ENCODE assay signal across 1 cellular context in the genomic region with DNA sequence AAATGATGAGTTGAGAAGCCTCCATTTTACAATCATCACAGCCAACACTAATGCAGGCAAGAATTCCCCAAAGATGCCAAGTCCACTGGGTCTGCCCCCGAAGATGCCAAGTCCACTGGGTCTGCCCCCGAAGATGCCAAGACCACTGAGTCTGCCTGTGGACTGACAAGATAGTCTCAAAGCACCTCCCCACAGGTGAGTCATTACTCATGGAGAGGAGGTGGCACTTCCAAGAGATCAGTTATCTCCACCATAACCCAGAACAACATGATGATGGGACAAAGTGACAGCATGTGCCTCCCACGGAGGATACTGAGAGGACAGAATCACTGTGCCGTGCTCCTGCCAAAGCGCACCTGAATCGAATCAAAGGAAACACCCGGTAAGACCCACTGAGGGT.
TF ChIP-seq lines count a peak whose summit lies in the region.

No MANE protein-coding gene starts in this region.

TF ChIP-seq in GM12878, 131 proteins besides CTCF, POLR2A, EP300 and RAD21:
- TF ChIP-seq, protein P1, sequence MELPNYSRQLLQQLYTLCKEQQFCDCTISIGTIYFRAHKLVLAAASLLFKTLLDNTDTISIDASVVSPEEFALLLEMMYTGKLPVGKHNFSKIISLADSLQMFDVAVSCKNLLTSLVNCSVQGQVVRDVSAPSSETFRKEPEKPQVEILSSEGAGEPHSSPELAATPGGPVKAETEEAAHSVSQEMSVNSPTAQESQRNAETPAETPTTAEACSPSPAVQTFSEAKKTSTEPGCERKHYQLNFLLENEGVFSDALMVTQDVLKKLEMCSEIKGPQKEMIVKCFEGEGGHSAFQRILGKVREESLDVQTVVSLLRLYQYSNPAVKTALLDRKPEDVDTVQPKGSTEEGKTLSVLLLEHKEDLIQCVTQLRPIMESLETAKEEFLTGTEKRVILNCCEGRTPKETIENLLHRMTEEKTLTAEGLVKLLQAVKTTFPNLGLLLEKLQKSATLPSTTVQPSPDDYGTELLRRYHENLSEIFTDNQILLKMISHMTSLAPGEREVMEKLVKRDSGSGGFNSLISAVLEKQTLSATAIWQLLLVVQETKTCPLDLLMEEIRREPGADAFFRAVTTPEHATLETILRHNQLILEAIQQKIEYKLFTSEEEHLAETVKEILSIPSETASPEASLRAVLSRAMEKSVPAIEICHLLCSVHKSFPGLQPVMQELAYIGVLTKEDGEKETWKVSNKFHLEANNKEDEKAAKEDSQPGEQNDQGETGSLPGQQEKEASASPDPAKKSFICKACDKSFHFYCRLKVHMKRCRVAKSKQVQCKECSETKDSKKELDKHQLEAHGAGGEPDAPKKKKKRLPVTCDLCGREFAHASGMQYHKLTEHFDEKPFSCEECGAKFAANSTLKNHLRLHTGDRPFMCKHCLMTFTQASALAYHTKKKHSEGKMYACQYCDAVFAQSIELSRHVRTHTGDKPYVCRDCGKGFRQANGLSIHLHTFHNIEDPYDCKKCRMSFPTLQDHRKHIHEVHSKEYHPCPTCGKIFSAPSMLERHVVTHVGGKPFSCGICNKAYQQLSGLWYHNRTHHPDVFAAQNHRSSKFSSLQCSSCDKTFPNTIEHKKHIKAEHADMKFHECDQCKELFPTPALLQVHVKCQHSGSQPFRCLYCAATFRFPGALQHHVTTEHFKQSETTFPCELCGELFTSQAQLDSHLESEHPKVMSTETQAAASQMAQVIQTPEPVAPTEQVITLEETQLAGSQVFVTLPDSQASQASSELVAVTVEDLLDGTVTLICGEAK (IDR thresholded peaks at IDR 0.05; ENCODE audit: borderline replicate concordance) = no peak
- TF ChIP-seq ESRRA (IDR thresholded peaks at IDR 0.05; ENCODE audit: low read length) (no peak), SIX5 (IDR thresholded peaks at IDR 0.05; ENCODE audit: low read depth, low read length, severe bottlenecking) (no peak), CREM (IDR thresholded peaks at IDR 0.05; ENCODE audit: low read depth) (no peak), KAT2A (conservative IDR thresholded peaks at IDR 0.05; ENCODE audit: control insufficient read depth, low read depth, low read length) (no peak), EED (IDR thresholded peaks at IDR 0.05; ENCODE audit: low read depth) (no peak), KDM1A (IDR thresholded peaks at IDR 0.05; ENCODE audit: borderline replicate concordance) (no peak), NFXL1 (IDR thresholded peaks at IDR 0.05; ENCODE audit: borderline replicate concordance) (no peak), FOXM1 (IDR thresholded peaks at IDR 0.05; ENCODE audit: low read depth, low read length) (no peak), POLR2AphosphoS2 (IDR thresholded peaks at IDR 0.05; ENCODE audit: low read depth, low read length) (no peak), ZSCAN29 (IDR thresholded peaks at IDR 0.05) (no peak), CHD4 (IDR thresholded peaks at IDR 0.05) (no peak), MEF2A (IDR thresholded peaks at IDR 0.05; ENCODE audit: insufficient read depth, low read depth, low read length) (no peak), RAD51 (IDR thresholded peaks at IDR 0.05) (no peak), LARP7 (IDR thresholded peaks at IDR 0.05) (no peak), SIN3A (IDR thresholded peaks at IDR 0.05; ENCODE audit: low read depth, low read length) (no peak)
- TF ChIP-seq, protein P2, sequence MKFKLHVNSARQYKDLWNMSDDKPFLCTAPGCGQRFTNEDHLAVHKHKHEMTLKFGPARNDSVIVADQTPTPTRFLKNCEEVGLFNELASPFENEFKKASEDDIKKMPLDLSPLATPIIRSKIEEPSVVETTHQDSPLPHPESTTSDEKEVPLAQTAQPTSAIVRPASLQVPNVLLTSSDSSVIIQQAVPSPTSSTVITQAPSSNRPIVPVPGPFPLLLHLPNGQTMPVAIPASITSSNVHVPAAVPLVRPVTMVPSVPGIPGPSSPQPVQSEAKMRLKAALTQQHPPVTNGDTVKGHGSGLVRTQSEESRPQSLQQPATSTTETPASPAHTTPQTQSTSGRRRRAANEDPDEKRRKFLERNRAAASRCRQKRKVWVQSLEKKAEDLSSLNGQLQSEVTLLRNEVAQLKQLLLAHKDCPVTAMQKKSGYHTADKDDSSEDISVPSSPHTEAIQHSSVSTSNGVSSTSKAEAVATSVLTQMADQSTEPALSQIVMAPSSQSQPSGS (IDR thresholded peaks at IDR 0.05; ENCODE audit: low read length) = no peak
- TF ChIP-seq, protein P3, sequence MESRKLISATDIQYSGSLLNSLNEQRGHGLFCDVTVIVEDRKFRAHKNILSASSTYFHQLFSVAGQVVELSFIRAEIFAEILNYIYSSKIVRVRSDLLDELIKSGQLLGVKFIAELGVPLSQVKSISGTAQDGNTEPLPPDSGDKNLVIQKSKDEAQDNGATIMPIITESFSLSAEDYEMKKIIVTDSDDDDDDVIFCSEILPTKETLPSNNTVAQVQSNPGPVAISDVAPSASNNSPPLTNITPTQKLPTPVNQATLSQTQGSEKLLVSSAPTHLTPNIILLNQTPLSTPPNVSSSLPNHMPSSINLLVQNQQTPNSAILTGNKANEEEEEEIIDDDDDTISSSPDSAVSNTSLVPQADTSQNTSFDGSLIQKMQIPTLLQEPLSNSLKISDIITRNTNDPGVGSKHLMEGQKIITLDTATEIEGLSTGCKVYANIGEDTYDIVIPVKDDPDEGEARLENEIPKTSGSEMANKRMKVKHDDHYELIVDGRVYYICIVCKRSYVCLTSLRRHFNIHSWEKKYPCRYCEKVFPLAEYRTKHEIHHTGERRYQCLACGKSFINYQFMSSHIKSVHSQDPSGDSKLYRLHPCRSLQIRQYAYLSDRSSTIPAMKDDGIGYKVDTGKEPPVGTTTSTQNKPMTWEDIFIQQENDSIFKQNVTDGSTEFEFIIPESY (IDR thresholded peaks at IDR 0.05) = no peak
- TF ChIP-seq, protein P4, sequence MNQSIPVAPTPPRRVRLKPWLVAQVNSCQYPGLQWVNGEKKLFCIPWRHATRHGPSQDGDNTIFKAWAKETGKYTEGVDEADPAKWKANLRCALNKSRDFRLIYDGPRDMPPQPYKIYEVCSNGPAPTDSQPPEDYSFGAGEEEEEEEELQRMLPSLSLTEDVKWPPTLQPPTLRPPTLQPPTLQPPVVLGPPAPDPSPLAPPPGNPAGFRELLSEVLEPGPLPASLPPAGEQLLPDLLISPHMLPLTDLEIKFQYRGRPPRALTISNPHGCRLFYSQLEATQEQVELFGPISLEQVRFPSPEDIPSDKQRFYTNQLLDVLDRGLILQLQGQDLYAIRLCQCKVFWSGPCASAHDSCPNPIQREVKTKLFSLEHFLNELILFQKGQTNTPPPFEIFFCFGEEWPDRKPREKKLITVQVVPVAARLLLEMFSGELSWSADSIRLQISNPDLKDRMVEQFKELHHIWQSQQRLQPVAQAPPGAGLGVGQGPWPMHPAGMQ (IDR thresholded peaks at IDR 0.05; ENCODE audit: borderline replicate concordance) = no peak
- TF ChIP-seq, protein P5, sequence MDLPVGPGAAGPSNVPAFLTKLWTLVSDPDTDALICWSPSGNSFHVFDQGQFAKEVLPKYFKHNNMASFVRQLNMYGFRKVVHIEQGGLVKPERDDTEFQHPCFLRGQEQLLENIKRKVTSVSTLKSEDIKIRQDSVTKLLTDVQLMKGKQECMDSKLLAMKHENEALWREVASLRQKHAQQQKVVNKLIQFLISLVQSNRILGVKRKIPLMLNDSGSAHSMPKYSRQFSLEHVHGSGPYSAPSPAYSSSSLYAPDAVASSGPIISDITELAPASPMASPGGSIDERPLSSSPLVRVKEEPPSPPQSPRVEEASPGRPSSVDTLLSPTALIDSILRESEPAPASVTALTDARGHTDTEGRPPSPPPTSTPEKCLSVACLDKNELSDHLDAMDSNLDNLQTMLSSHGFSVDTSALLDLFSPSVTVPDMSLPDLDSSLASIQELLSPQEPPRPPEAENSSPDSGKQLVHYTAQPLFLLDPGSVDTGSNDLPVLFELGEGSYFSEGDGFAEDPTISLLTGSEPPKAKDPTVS (IDR thresholded peaks at IDR 0.05; ENCODE audit: low read depth, low read length) = no peak
